In the genomic region with DNA sequence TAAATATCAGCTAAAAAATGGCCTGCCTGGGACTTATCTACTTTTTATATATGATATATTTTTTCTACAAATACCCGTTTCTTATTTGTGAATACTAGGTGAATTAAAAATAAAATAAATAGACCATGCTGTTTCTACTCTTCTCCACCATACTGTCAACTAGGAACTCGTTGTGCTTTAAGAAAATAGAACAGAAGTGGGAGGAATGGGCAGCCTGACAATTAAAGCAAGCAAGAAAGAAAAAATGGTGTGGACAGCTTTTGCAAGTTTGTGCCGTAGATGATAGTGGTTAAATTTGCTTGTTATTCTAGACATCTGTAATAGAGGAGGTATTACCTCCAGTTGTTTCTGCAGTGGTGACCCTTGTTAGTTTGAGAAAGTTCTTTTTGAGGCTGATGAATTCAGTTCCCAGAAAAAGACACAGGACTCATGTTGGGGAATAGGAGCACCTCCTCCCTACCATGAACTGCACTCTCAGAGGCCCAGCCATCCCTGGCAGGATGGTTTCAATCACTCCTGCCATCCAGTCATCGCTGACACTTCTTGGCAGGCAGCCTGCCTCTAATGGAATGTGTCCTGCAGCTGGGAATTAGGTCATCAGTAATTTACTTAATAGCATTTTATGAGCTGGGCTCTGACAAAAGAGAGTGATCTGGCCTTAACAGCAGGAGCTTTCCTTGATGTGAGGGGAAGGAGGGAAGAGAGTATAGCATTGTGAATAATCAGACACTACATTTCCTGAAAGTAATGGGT, we compare ENCODE assay signal across 8 cellular contexts.
A peak's percentile ranks its signal among the peaks of the same experiment; 100 is the strongest.
DNase-seq lines count a peak whose midpoint lies in the region.

No MANE protein-coding gene starts in this region.

- in situ Hi-C loops in Caki2 (cut with HindIII; ENCODE audit: low pct_unique_long_range_greater_than_20kb, low sequenced_read_pairs) = no loop called here

- peak; percentile 61 for DNase-seq in Caki2 (ENCODE audit: low read depth)
- DNase-seq in NCI-H2171 (lab: John Stamatoyannopoulos, UW) = peak; percentile 20
- peak; percentile 26 for DNase-seq in epidermal melanocyte (ENCODE audit: insufficient read length, low spot score)
- peak; percentile 87 for DNase-seq in myocyte (ENCODE audit: low read depth)
- no peak for DNase-seq in SIG-M5 treated with dmso at 0.1 percent for 504 hours (lab: John Stamatoyannopoulos, UW; ENCODE audit: unreplicated experiment)
- DNase-seq in activated T-cell treated with anti-CD3 and anti-CD28 coated beads, Interleukin-2, amount 50 U/mL, for 48 hours = no peak
- DNase-seq in NCI-H2029 treated with DMSO at 0.1 percent for 48 hours (lab: John Stamatoyannopoulos, UW) = no peak
- DNase-seq in stimulated activated CD4-positive, alpha-beta T cell treated with anti-CD3 and anti-CD28 coated beads, Interleukin-15, amount 100 ng/mL, for 24 hours = no peak

Comparison
In these comparisons a context has a peak if more than half of its experiments do, and no peak if none do; other contexts are left out.
1. DNase-seq: peak in Caki2 (single experiment), NCI-H2171 (single experiment), epidermal melanocyte (single experiment) and myocyte (single experiment); none in SIG-M5 treated with dmso at 0.1 percent for 504 hours (single experiment), activated T-cell treated with anti-CD3 and anti-CD28 coated beads, Interleukin-2, amount 50 U/mL, for 48 hours (0 of 2), NCI-H2029 treated with DMSO at 0.1 percent for 48 hours (single experiment) and stimulated activated CD4-positive, alpha-beta T cell treated with anti-CD3 and anti-CD28 coated beads, Interleukin-15, amount 100 ng/mL, for 24 hours (single experiment).